In the genomic region with DNA sequence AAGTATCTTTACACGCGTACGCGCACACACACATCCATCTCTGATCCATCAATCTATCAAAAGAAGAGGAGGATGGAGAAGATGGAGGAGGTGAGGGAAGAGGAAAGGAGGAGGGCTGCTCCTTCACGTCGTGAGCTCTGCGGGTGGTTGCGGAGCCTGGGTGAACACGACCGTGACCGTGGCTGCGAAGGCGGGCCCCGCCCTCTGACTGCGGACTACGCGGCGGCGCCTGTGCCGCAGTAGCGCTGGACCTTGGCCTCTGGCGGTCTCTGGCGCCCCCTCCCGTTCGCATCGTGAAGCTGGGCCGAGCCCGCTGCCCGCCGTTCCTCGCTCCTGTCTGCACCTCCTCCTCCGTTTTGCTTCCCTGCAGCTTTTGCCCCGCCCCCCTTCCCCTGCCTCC, we compare ENCODE assay signal across 8 cellular contexts. TPM values are rescaled to one million over a fixed set of nuclear protein-coding genes. Genes with fewer than 3 reads are reported as not detected.
DNase-seq lines count a peak whose midpoint lies in the region; ATAC-seq, FAIRE-seq and TF ChIP-seq lines count a peak whose summit lies in the region.

No MANE protein-coding gene starts in this region.

- H4K20me1 ChIP-seq in astrocyte (ENCODE audit: insufficient read depth, low read length) (no peaks in the 10 kb centered on the region), hepatocyte (ENCODE audit: insufficient read depth, poor library complexity, severe bottlenecking) (no peaks in the 10 kb centered on the region)

- H3K4me1 Mint-ChIP-seq in HFFc6 (ENCODE audit: low read depth) (0 out of 2 replicates have a peak, but pooled peaks cover 4% of the 10 kb centered on the region), astrocyte (ENCODE audit: low read depth, unreplicated experiment) (no peaks in the 10 kb centered on the region)

- H3K27ac Mint-ChIP-seq in HFFc6 (no peak overlapping the region), astrocyte (ENCODE audit: unreplicated experiment) (no peak overlapping the region)

- H3K4me3 ChIP-seq in astrocyte (ENCODE audit: insufficient read depth, low read depth, low read length) (peak overlapping the region; percentile 52), hepatocyte (peak overlapping the region; percentile 70)

- H3K36me3 Mint-ChIP-seq in HFFc6 (ENCODE audit: low read depth): no peaks in the 10 kb centered on the region
- H3K36me3 Mint-ChIP-seq in astrocyte (ENCODE audit: low read depth, unreplicated experiment): no peaks in the 10 kb centered on the region

- TF ChIP-seq CTCF in HFFc6 (IDR thresholded peaks at IDR 0.05) (peak; percentile 88), astrocyte (IDR thresholded peaks at IDR 0.05; ENCODE audit: insufficient read depth, low read depth, low read length) (peak; percentile 45), hepatocyte (IDR thresholded peaks at IDR 0.05; ENCODE audit: poor library complexity) (peak; percentile 74)

- H3K36me3 ChIP-seq in astrocyte (ENCODE audit: insufficient read depth, low read length) (no peaks in the 10 kb centered on the region), hepatocyte (replicated peaks; ENCODE audit: insufficient read depth, low read depth) (no peaks in the 10 kb centered on the region)

- H3K9me3 Mint-ChIP-seq in HFFc6 (no peaks in the 10 kb centered on the region), astrocyte (ENCODE audit: unreplicated experiment) (no peaks in the 10 kb centered on the region)

- H3K4me2 ChIP-seq in astrocyte (ENCODE audit: low read length) (peak overlapping the region; percentile 87), hepatocyte (peak overlapping the region; percentile 86)

- H2AFZ ChIP-seq in astrocyte (ENCODE audit: low read depth, low read length) (peak overlapping the region; percentile 69), hepatocyte (peak overlapping the region; percentile 90)

- H3K9me3 ChIP-seq in astrocyte (ENCODE audit: insufficient read depth, low read depth, low read length) (no peaks in the 10 kb centered on the region), hepatocyte (ENCODE audit: low read depth) (no peaks in the 10 kb centered on the region)

- no peak for FAIRE-seq in astrocyte (lab: Jason Lieb, UNC)

- no peaks in the 10 kb centered on the region for H3K79me2 ChIP-seq in astrocyte (ENCODE audit: insufficient read depth, low read length)
- H3K79me2 ChIP-seq in hepatocyte: no peaks in the 10 kb centered on the region

- peak; percentile 36 for DNase-seq in GM04504 (ENCODE audit: low read depth)
- DNase-seq in HFFc6: peak; percentile 52
- peak; percentile 54 for DNase-seq in NCI-H1417 treated with DMSO at 0.1 percent for 48 hours (lab: John Stamatoyannopoulos, UW)
- DNase-seq in T-helper 9 cell: peak; percentile 77
- DNase-seq in astrocyte (ENCODE audit: low read depth): peak; percentile 30
- DNase-seq in hepatocyte (ENCODE audit: low spot score): peak; percentile 83
- peak; percentile 90 for DNase-seq in retina

- H3K9me2 ChIP-seq in hepatocyte (replicated peaks; ENCODE audit: insufficient read depth): no peaks in the 10 kb centered on the region

- H3K27ac ChIP-seq in astrocyte (ENCODE audit: low read depth, low read length) (no peak overlapping the region), hepatocyte (no peak overlapping the region)

- H3K4me3 Mint-ChIP-seq in HFFc6 (peak overlapping the region; percentile 85), astrocyte (ENCODE audit: unreplicated experiment) (peak overlapping the region; percentile 73)

- no peaks in the 10 kb centered on the region for H3K27me3 ChIP-seq in astrocyte (ENCODE audit: insufficient read depth, low read length)
- H3K27me3 ChIP-seq in hepatocyte: no peaks in the 10 kb centered on the region

- WGBS in hepatocyte (ENCODE audit: low lambda C conversion rate, missing lambda C conversion rate): 49% methylated on average over 21 of the region's 33 CpGs

- ATAC-seq in GM18858 (IDR thresholded peaks at IDR 0.05; ENCODE audit: unreplicated experiment): no peak

- H3K27me3 Mint-ChIP-seq in HFFc6 (ENCODE audit: insufficient read depth) (no peaks in the 10 kb centered on the region), astrocyte (ENCODE audit: low read depth, unreplicated experiment) (peaks cover 2% of the 10 kb centered on the region)

- H3K4me1 ChIP-seq in astrocyte (ENCODE audit: insufficient read depth, low read length): peaks cover under 1% of the 10 kb centered on the region
- H3K4me1 ChIP-seq in hepatocyte (ENCODE audit: insufficient read depth): no peaks in the 10 kb centered on the region

- peak overlapping the region; percentile 77 for H3K9ac ChIP-seq in astrocyte (ENCODE audit: low read length)

RNA-seq across cellular contexts. Expression of a gene that starts 37.7 kb away (rescaled TPM):
- 10 to 100 TPM; 68.8 to 80.7 (median 75.3) TPM for total RNA-seq in HFFc6 (2021; fragmentation: NEBNext Ultra II Directional; extraction: Animal tissue kit (Norgen Biotek cat#: 25700))
- total RNA-seq in astrocyte: 44.0 and 48.7 TPM in 2 replicates
- 29.8 and 44.0 TPM in 2 replicates for total RNA-seq in hepatocyte
- 86.7 and 89.6 TPM in 2 replicates for polyA plus RNA-seq in hepatocyte

RNA-seq across cellular contexts. Expression of a gene that starts 40.3 kb away (rescaled TPM):
- 1 to 10 TPM; 6.0 to 8.2 (median 6.7) TPM for total RNA-seq in HFFc6 (2021; fragmentation: NEBNext Ultra II Directional; extraction: Animal tissue kit (Norgen Biotek cat#: 25700))
- 5.7 and 7.0 TPM in 2 replicates for total RNA-seq in astrocyte
- total RNA-seq in hepatocyte: 4.3 and 5.3 TPM in 2 replicates
- 2.1 and 2.2 TPM in 2 replicates for polyA plus RNA-seq in hepatocyte

RNA-seq across cellular contexts. Expression of a gene that starts 58.9 kb away (rescaled TPM):
- 1,000 to 10,000 TPM in 3 of 6 experiments, 100 to 1,000 TPM in 3; 815 to 1,568 (median 980) TPM for total RNA-seq in HFFc6 (2021; fragmentation: NEBNext Ultra II Directional; extraction: Animal tissue kit (Norgen Biotek cat#: 25700))
- 479 and 678 TPM in 2 replicates for total RNA-seq in astrocyte
- total RNA-seq in hepatocyte: 669 and 671 TPM in 2 replicates
- 4,849 and 5,452 TPM in 2 replicates for polyA plus RNA-seq in hepatocyte

Comparison
In these comparisons a context has a peak if more than half of its experiments do, and no peak if none do; other contexts are left out.
1. DNase-seq: peak in every context shown above with its lines; median percentile 90 in retina; 83 in hepatocyte; 77 in T-helper 9 cell; 54 in NCI-H1417 treated with DMSO at 0.1 percent for 48 hours; 52 in HFFc6; 36 in GM04504; 30 in astrocyte.